Comparison of ENCODE assay signal across 1 cellular context in the genomic region with DNA sequence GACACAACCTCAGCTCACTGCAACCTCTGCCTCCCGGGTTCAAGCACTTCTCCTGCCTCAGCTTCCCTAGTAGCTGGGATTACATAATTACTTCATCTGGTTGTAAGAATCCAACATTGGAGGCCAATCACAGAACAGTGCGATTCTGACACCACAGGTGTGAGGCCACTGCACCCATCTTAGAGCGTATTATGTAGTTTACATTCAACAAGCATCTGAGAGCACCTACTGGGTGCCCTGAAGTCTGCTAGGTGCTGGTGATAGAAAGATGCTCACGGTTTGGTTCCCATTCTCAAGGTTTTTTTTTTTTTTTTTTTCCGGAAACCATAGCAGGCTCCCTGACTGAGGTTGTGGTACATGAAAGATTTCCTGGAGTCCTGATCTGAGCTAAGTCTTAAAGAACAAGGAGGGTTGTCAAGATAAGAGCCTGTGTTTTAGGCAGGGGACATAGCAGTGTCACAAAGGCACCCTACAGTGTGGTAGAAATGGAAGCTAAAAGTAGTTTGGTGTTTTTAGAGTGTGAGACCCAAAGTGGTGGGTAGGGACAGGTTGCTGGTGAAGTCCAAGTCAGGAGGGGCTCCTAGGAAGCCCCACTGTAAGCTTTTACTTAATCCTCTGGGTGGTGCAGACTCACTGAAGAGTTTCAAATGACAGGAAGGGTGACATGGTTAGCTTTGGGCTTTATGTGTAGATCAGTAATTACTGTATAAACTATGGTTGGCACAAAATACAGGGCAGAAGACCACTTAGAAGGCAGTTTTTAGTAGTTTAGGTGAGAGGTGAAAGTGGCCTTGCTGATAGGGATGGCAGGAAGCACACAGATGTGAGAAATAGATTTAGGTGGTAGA.
TF ChIP-seq lines count a peak whose summit lies in the region.

No MANE protein-coding gene starts in this region.

TF ChIP-seq in WTC11, 78 proteins besides CTCF, POLR2A, EP300 and RAD21 (continued from another document):
- TF ChIP-seq, protein P1, sequence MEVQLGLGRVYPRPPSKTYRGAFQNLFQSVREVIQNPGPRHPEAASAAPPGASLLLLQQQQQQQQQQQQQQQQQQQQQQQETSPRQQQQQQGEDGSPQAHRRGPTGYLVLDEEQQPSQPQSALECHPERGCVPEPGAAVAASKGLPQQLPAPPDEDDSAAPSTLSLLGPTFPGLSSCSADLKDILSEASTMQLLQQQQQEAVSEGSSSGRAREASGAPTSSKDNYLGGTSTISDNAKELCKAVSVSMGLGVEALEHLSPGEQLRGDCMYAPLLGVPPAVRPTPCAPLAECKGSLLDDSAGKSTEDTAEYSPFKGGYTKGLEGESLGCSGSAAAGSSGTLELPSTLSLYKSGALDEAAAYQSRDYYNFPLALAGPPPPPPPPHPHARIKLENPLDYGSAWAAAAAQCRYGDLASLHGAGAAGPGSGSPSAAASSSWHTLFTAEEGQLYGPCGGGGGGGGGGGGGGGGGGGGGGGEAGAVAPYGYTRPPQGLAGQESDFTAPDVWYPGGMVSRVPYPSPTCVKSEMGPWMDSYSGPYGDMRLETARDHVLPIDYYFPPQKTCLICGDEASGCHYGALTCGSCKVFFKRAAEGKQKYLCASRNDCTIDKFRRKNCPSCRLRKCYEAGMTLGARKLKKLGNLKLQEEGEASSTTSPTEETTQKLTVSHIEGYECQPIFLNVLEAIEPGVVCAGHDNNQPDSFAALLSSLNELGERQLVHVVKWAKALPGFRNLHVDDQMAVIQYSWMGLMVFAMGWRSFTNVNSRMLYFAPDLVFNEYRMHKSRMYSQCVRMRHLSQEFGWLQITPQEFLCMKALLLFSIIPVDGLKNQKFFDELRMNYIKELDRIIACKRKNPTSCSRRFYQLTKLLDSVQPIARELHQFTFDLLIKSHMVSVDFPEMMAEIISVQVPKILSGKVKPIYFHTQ (CRISPR knock-in tag; IDR thresholded peaks at IDR 0.05) = no peak
- TF ChIP-seq ZNF232 (CRISPR knock-in tag; IDR thresholded peaks at IDR 0.05) = no peak
- TF ChIP-seq, protein P2, sequence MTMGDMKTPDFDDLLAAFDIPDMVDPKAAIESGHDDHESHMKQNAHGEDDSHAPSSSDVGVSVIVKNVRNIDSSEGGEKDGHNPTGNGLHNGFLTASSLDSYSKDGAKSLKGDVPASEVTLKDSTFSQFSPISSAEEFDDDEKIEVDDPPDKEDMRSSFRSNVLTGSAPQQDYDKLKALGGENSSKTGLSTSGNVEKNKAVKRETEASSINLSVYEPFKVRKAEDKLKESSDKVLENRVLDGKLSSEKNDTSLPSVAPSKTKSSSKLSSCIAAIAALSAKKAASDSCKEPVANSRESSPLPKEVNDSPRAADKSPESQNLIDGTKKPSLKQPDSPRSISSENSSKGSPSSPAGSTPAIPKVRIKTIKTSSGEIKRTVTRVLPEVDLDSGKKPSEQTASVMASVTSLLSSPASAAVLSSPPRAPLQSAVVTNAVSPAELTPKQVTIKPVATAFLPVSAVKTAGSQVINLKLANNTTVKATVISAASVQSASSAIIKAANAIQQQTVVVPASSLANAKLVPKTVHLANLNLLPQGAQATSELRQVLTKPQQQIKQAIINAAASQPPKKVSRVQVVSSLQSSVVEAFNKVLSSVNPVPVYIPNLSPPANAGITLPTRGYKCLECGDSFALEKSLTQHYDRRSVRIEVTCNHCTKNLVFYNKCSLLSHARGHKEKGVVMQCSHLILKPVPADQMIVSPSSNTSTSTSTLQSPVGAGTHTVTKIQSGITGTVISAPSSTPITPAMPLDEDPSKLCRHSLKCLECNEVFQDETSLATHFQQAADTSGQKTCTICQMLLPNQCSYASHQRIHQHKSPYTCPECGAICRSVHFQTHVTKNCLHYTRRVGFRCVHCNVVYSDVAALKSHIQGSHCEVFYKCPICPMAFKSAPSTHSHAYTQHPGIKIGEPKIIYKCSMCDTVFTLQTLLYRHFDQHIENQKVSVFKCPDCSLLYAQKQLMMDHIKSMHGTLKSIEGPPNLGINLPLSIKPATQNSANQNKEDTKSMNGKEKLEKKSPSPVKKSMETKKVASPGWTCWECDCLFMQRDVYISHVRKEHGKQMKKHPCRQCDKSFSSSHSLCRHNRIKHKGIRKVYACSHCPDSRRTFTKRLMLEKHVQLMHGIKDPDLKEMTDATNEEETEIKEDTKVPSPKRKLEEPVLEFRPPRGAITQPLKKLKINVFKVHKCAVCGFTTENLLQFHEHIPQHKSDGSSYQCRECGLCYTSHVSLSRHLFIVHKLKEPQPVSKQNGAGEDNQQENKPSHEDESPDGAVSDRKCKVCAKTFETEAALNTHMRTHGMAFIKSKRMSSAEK (CRISPR knock-in tag; IDR thresholded peaks at IDR 0.05; ENCODE audit: borderline replicate concordance) = no peak
